ENCODE assay signal across 17 cellular contexts in the genomic region with DNA sequence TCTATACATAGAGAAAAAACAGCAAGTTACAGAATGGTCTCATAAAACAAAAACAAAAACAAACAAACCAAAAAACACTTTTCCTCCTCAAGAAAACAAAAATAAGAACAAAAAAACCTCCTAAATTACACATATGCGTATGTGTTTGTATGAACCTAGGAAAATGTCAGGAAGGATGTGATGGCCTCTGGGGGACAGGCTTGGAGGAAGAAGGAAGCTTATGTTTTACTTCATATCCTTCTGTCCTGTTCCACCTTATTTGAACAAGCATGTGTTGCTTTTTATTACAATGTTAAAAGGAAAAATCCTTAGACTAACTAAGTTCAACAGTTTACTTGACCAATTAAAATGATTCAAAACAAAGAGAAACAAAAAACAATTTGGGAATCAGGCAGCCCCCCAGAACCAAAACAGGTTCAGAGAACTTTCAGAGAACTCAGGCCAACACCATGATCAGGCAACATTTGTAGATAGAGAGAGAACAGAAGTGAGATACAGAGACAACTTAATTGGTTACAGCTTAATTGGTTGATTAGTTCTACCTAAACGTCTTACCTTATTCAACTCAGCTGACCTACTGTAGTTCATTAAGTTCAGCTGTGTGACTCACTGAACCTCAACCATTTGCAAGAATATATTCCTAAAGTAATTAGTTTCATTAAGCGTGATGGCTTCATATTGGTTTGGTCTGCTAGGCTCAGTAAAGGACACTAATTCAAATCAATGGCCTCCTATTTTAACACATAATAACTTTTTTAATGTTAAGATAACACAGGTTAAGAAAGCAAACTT. TPM values are rescaled to one million over a fixed set of nuclear protein-coding genes. Genes with fewer than 3 reads are reported as not detected.
DNase-seq lines count a peak whose midpoint lies in the region; ATAC-seq and TF ChIP-seq lines count a peak whose summit lies in the region.
"Had no signal": no experiment of that assay in that cellular context is flagged by ENCODE, and none has a peak within 500 bp of the region (broad histone marks: within the 10 kb centered on the region; RNA-seq: fewer than 3 reads in every experiment).

No MANE protein-coding gene starts in this region.

- peak overlapping the region; percentile 9 for H3K27ac Mint-ChIP-seq in activated naive CD8-positive, alpha-beta T cell
- H3K27ac Mint-ChIP-seq in activated naive CD8-positive, alpha-beta T cell treated with anti-CD3 and anti-CD28 coated beads, Interleukin-2, amount 50 U/mL, for 24 hours = no peak overlapping the region
- peak overlapping the region in 7 of 9 donors; percentile 19 to 76 (median 65) for H3K27ac Mint-ChIP-seq in naive thymus-derived CD4-positive, alpha-beta T cell
- no peak overlapping the region for H3K27ac Mint-ChIP-seq in activated naive CD4-positive, alpha-beta T cell treated with anti-CD3 and anti-CD28 coated beads for 36 hours
- H3K27ac Mint-ChIP-seq: activated T-helper 1 cell treated with anti-CD3 and anti-CD28 coated beads, Interleukin-12 subunit alpha, Interleukin-12 subunit beta, Interleukin-2, Interleukin-4 antibody, amounts not matched to agents 30 ng/mL and 10 ng/mL and 1 ng/mL, durations not matched to agents 14 hours and 24 hours and 36 hours had no signal

- H3K27me3 ChIP-seq in duodenal mucosa (ENCODE audit: control insufficient read depth in 1 of 2, insufficient read depth in 2 of 2, low read length in 2 of 2) = no peaks in the 10 kb centered on the region
- H3K27me3 ChIP-seq in naive thymus-derived CD4-positive, alpha-beta T cell (ENCODE audit: control insufficient read depth in 2 of 2, insufficient read depth in 2 of 2, low read length in 2 of 2) = no peaks in the 10 kb centered on the region
- H3K27me3 ChIP-seq in tibial artery = no peaks in the 10 kb centered on the region

- peaks cover 16% of the 10 kb centered on the region for H3K4me1 Mint-ChIP-seq in activated naive CD8-positive, alpha-beta T cell (ENCODE audit: low read depth)
- H3K4me1 Mint-ChIP-seq in activated naive CD8-positive, alpha-beta T cell treated with anti-CD3 and anti-CD28 coated beads, Interleukin-2, amount 50 U/mL, for 24 hours = peaks cover 17% of the 10 kb centered on the region
- H3K4me1 Mint-ChIP-seq in naive thymus-derived CD4-positive, alpha-beta T cell = peaks cover 7 to 41% (median 19%) of the 10 kb centered on the region in 7 donors
- peaks cover 21% of the 10 kb centered on the region for H3K4me1 Mint-ChIP-seq in activated naive CD4-positive, alpha-beta T cell treated with anti-CD3 and anti-CD28 coated beads for 36 hours (ENCODE audit: low read depth)

- H3K9me3 Mint-ChIP-seq in activated naive CD8-positive, alpha-beta T cell (ENCODE audit: low read depth) = no peaks in the 10 kb centered on the region
- no peaks in the 10 kb centered on the region for H3K9me3 Mint-ChIP-seq in activated naive CD8-positive, alpha-beta T cell treated with anti-CD3 and anti-CD28 coated beads, Interleukin-2, amount 50 U/mL, for 24 hours
- H3K9me3 Mint-ChIP-seq in naive thymus-derived CD4-positive, alpha-beta T cell = no peaks in the 10 kb centered on the region
- H3K9me3 Mint-ChIP-seq in activated naive CD4-positive, alpha-beta T cell treated with anti-CD3 and anti-CD28 coated beads for 36 hours = no peaks in the 10 kb centered on the region
- H3K9me3 Mint-ChIP-seq: activated T-helper 1 cell treated with anti-CD3 and anti-CD28 coated beads, Interleukin-12 subunit alpha, Interleukin-12 subunit beta, Interleukin-2, Interleukin-4 antibody, amounts not matched to agents 30 ng/mL and 10 ng/mL and 1 ng/mL, durations not matched to agents 14 hours and 24 hours and 36 hours had no signal

- H3K4me3 ChIP-seq in duodenal mucosa (ENCODE audit: low read depth in 1 of 2, low read length in 2 of 2) = no peak overlapping the region
- no peak overlapping the region for H3K4me3 ChIP-seq in naive thymus-derived CD4-positive, alpha-beta T cell (ENCODE audit: low read length)
- H3K4me3 ChIP-seq in tibial artery = no peak overlapping the region

- intact Hi-C loops in naive thymus-derived CD4-positive, alpha-beta T cell (cut with micrococcal nuclease) = no loop called here
- intact Hi-C loops in tibial artery (cut with DNase I; ENCODE audit: low total_unique reads) = no loop called here
- intact Hi-C loops in activated naive CD4-positive, alpha-beta T cell treated with anti-CD3 and anti-CD28 coated beads for 36 hours (cut with micrococcal nuclease) = no loop called here

- CTCF ChIA-PET in naive thymus-derived CD4-positive, alpha-beta T cell (lab: Charles Lee) = interaction anchor here (2.3 kb wide), 1 partner anchor 25 kb away, joined by 15 read pairs; no protein-coding TSS in a partner anchor
- CTCF ChIA-PET in activated naive CD4-positive, alpha-beta T cell treated with anti-CD3 and anti-CD28 coated beads for 36 hours (lab: Charles Lee) = interaction anchor here (0.7 to 2.6 kb wide), 5 partner anchors 16 to 89 kb away, joined by 3 to 10 read pairs (median 8); no protein-coding TSS in a partner anchor

- TF ChIP-seq CTCF in tibial artery (IDR thresholded peaks at IDR 0.05) = no peak

- no peaks in the 10 kb centered on the region for H3K9me3 ChIP-seq in duodenal mucosa (ENCODE audit: control insufficient read depth in 1 of 2, low read length in 2 of 2)
- H3K9me3 ChIP-seq in naive thymus-derived CD4-positive, alpha-beta T cell (ENCODE audit: control insufficient read depth in 2 of 3, low read length in 3 of 3) = no peaks in the 10 kb centered on the region
- no peaks in the 10 kb centered on the region for H3K9me3 ChIP-seq in tibial artery

- H3K4me1 ChIP-seq in duodenal mucosa (ENCODE audit: control insufficient read depth in 1 of 2, insufficient read depth in 2 of 2, low read length in 2 of 2) = peaks cover 61 to 63% of the 10 kb centered on the region in 2 donors
- no peaks in the 10 kb centered on the region for H3K4me1 ChIP-seq in naive thymus-derived CD4-positive, alpha-beta T cell (ENCODE audit: control insufficient read depth in 2 of 2, insufficient read depth in 2 of 2, low read length in 2 of 2)
- peaks cover 0 to 63% (median 29%) of the 10 kb centered on the region in 4 donors for H3K4me1 ChIP-seq in tibial artery

- H3K27ac ChIP-seq in duodenal mucosa (ENCODE audit: low read depth, low read length) = peak overlapping the region; percentile 63
- H3K27ac ChIP-seq in naive thymus-derived CD4-positive, alpha-beta T cell (ENCODE audit: low read depth, low read length) = no peak overlapping the region
- H3K27ac ChIP-seq in tibial artery = peak overlapping the region; percentile 5 to 36

- no peak overlapping the region for H3K4me3 Mint-ChIP-seq in activated naive CD8-positive, alpha-beta T cell
- no peak overlapping the region for H3K4me3 Mint-ChIP-seq in activated naive CD8-positive, alpha-beta T cell treated with anti-CD3 and anti-CD28 coated beads, Interleukin-2, amount 50 U/mL, for 24 hours
- no peak overlapping the region for H3K4me3 Mint-ChIP-seq in naive thymus-derived CD4-positive, alpha-beta T cell
- H3K4me3 Mint-ChIP-seq in activated naive CD4-positive, alpha-beta T cell treated with anti-CD3 and anti-CD28 coated beads for 36 hours = no peak overlapping the region
- H3K4me3 Mint-ChIP-seq: activated T-helper 1 cell treated with anti-CD3 and anti-CD28 coated beads, Interleukin-12 subunit alpha, Interleukin-12 subunit beta, Interleukin-2, Interleukin-4 antibody, amounts not matched to agents 30 ng/mL and 10 ng/mL and 1 ng/mL, durations not matched to agents 14 hours and 24 hours and 36 hours had no signal

- ATAC-seq in activated naive CD8-positive, alpha-beta T cell treated with anti-CD3 and anti-CD28 coated beads, Interleukin-2, amount 50 U/mL, for 24 hours = no peak
- no peak for ATAC-seq in naive thymus-derived CD4-positive, alpha-beta T cell

- no peak for DNase-seq in activated naive CD8-positive, alpha-beta T cell treated with anti-CD3 and anti-CD28 coated beads, Interleukin-2, amount 50 U/mL, for 24 hours
- no peak for DNase-seq in naive thymus-derived CD4-positive, alpha-beta T cell
- no peak for DNase-seq in tibial artery
- DNase-seq in activated naive CD4-positive, alpha-beta T cell treated with anti-CD3 and anti-CD28 coated beads for 36 hours = no peak
- DNase-seq in Kasumi-1 (lab: John Stamatoyannopoulos, UW) = no peak
- no peak for DNase-seq in DMS53 treated with DMSO at 0.1 percent for 48 hours (lab: John Stamatoyannopoulos, UW; ENCODE audit: unreplicated experiment)
- DNase-seq: anterior cingulate cortex; midbrain; SHP77; stimulated activated CD4-positive, alpha-beta T cell treated with anti-CD3 and anti-CD28 coated beads, Interleukin-2, amount 100 ng/mL, for 24 hours; T1000 had no signal

- H3K36me3 ChIP-seq in duodenal mucosa (ENCODE audit: control insufficient read depth in 1 of 2, insufficient read depth in 2 of 2, low read length in 2 of 2) (no peaks in the 10 kb centered on the region), tibial artery (no peaks in the 10 kb centered on the region)
- no peaks in the 10 kb centered on the region for H3K36me3 ChIP-seq in naive thymus-derived CD4-positive, alpha-beta T cell (ENCODE audit: control insufficient read depth in 2 of 3, insufficient read depth in 3 of 3, low read length in 3 of 3)

- no peaks in the 10 kb centered on the region for H3K27me3 Mint-ChIP-seq in activated naive CD8-positive, alpha-beta T cell
- H3K27me3 Mint-ChIP-seq in activated naive CD8-positive, alpha-beta T cell treated with anti-CD3 and anti-CD28 coated beads, Interleukin-2, amount 50 U/mL, for 24 hours = no peaks in the 10 kb centered on the region
- peaks cover 0 to 3% (median 0%) of the 10 kb centered on the region in 5 donors for H3K27me3 Mint-ChIP-seq in naive thymus-derived CD4-positive, alpha-beta T cell
- H3K27me3 Mint-ChIP-seq in activated naive CD4-positive, alpha-beta T cell treated with anti-CD3 and anti-CD28 coated beads for 36 hours (ENCODE audit: low read depth) = no peaks in the 10 kb centered on the region

- no peaks in the 10 kb centered on the region for H3K36me3 Mint-ChIP-seq in activated naive CD8-positive, alpha-beta T cell
- H3K36me3 Mint-ChIP-seq in activated naive CD8-positive, alpha-beta T cell treated with anti-CD3 and anti-CD28 coated beads, Interleukin-2, amount 50 U/mL, for 24 hours (ENCODE audit: low read depth) = no peaks in the 10 kb centered on the region
- no peaks in the 10 kb centered on the region for H3K36me3 Mint-ChIP-seq in naive thymus-derived CD4-positive, alpha-beta T cell
- H3K36me3 Mint-ChIP-seq in activated naive CD4-positive, alpha-beta T cell treated with anti-CD3 and anti-CD28 coated beads for 36 hours (ENCODE audit: low read depth) = no peaks in the 10 kb centered on the region

- H3K9ac ChIP-seq in duodenal mucosa (ENCODE audit: low read depth in 1 of 2, low read length in 2 of 2) = no peak overlapping the region

- POLR2A ChIA-PET in naive thymus-derived CD4-positive, alpha-beta T cell (lab: Charles Lee) = interaction anchor here (0.6 to 1.3 kb wide), 3 partner anchors 23 to 585 kb away, joined by 3 to 5 read pairs (median 4); no protein-coding TSS in a partner anchor

RNA-seq across cellular contexts. Expression of gene SPAAR, which starts 10.1 kb away (rescaled TPM):
- not detected for total RNA-seq in naive thymus-derived CD4-positive, alpha-beta T cell
- not detected for polyA plus RNA-seq in naive thymus-derived CD4-positive, alpha-beta T cell
- total RNA-seq in activated naive CD4-positive, alpha-beta T cell treated with anti-CD3 and anti-CD28 coated beads for 36 hours = not detected
- total RNA-seq: activated T-helper 1 cell treated with anti-CD3 and anti-CD28 coated beads, Interleukin-12 subunit alpha, Interleukin-12 subunit beta, Interleukin-2, Interleukin-4 antibody, amounts not matched to agents 30 ng/mL and 10 ng/mL and 1 ng/mL, durations not matched to agents 14 hours and 24 hours and 36 hours; urinary bladder had no signal

RNA-seq across cellular contexts. Expression of gene HRCT1, which starts 13.4 kb away (rescaled TPM):
- not detected for total RNA-seq in naive thymus-derived CD4-positive, alpha-beta T cell
- not detected for polyA plus RNA-seq in naive thymus-derived CD4-positive, alpha-beta T cell
- not detected for total RNA-seq in activated naive CD4-positive, alpha-beta T cell treated with anti-CD3 and anti-CD28 coated beads for 36 hours
- total RNA-seq: activated T-helper 1 cell treated with anti-CD3 and anti-CD28 coated beads, Interleukin-12 subunit alpha, Interleukin-12 subunit beta, Interleukin-2, Interleukin-4 antibody, amounts not matched to agents 30 ng/mL and 10 ng/mL and 1 ng/mL, durations not matched to agents 14 hours and 24 hours and 36 hours; G401 had no signal

RNA-seq across cellular contexts. Expression of gene OR2S2, which starts 38.5 kb away (rescaled TPM):
- total RNA-seq in naive thymus-derived CD4-positive, alpha-beta T cell = not detected
- not detected for polyA plus RNA-seq in naive thymus-derived CD4-positive, alpha-beta T cell
- not detected for total RNA-seq in activated naive CD4-positive, alpha-beta T cell treated with anti-CD3 and anti-CD28 coated beads for 36 hours
- total RNA-seq: activated T-helper 1 cell treated with anti-CD3 and anti-CD28 coated beads, Interleukin-12 subunit alpha, Interleukin-12 subunit beta, Interleukin-2, Interleukin-4 antibody, amounts not matched to agents 30 ng/mL and 10 ng/mL and 1 ng/mL, durations not matched to agents 14 hours and 24 hours and 36 hours; G401; posterior vena cava; urinary bladder had no signal
- polyA plus RNA-seq: urinary bladder had no signal

RNA-seq across cellular contexts. Expression of gene OR13J1, which starts 49.2 kb away (rescaled TPM):
- not detected for total RNA-seq in naive thymus-derived CD4-positive, alpha-beta T cell
- not detected for polyA plus RNA-seq in naive thymus-derived CD4-positive, alpha-beta T cell
- total RNA-seq in activated naive CD4-positive, alpha-beta T cell treated with anti-CD3 and anti-CD28 coated beads for 36 hours = not detected
- total RNA-seq: activated T-helper 1 cell treated with anti-CD3 and anti-CD28 coated beads, Interleukin-12 subunit alpha, Interleukin-12 subunit beta, Interleukin-2, Interleukin-4 antibody, amounts not matched to agents 30 ng/mL and 10 ng/mL and 1 ng/mL, durations not matched to agents 14 hours and 24 hours and 36 hours; G401; posterior vena cava; urinary bladder had no signal
- polyA plus RNA-seq: urinary bladder had no signal

Comparison
In these comparisons a context has a peak if more than half of its experiments do, and no peak if none do; other contexts are left out.
1. H3K27ac Mint-ChIP-seq: peak in activated naive CD8-positive, alpha-beta T cell (single experiment) and naive thymus-derived CD4-positive, alpha-beta T cell (7 of 9); none in activated naive CD8-positive, alpha-beta T cell treated with anti-CD3 and anti-CD28 coated beads, Interleukin-2, amount 50 U/mL, for 24 hours (single experiment) and activated naive CD4-positive, alpha-beta T cell treated with anti-CD3 and anti-CD28 coated beads for 36 hours (single experiment).